18 cellular contexts compared by ENCODE assay signal in genomic region chr10:77377678-77378352, GRCh38.
DNase-seq lines count a peak whose midpoint lies in the region; ATAC-seq and TF ChIP-seq lines count a peak whose summit lies in the region.
"Had no signal": no experiment of that assay in that cellular context is flagged by ENCODE, and none has a peak within 500 bp of the region (broad histone marks: within the 10 kb centered on the region; RNA-seq: fewer than 3 reads in every experiment).

No MANE protein-coding gene starts in this region.

- H3K36me3 ChIP-seq in HCT116 (ENCODE audit: control insufficient read depth in 1 of 2, insufficient read depth in 2 of 2, low read length in 2 of 2) (no peaks in the 10 kb centered on the region), RWPE2 (ENCODE audit: low read depth) (no peaks in the 10 kb centered on the region), hepatocyte (replicated peaks; ENCODE audit: insufficient read depth, low read depth) (no peaks in the 10 kb centered on the region), trophoblast cell (ENCODE audit: control insufficient read depth in 1 of 2, insufficient read depth in 2 of 2, low read length in 2 of 2) (peaks cover 3 to 10% of the 10 kb centered on the region in 2 experiments)
- H3K36me3 ChIP-seq: Peyer's patch, uterus had no signal

- no peak overlapping the region for H3K4ac ChIP-seq in trophoblast cell (ENCODE audit: low read depth, low read length)

- H3K9ac ChIP-seq in HCT116 (ENCODE audit: low read length) (no peak overlapping the region), trophoblast cell (ENCODE audit: low read length) (peak overlapping the region; percentile 18)
- H3K9ac ChIP-seq: KMS-11 had no signal

- no peak overlapping the region for H4K91ac ChIP-seq in trophoblast cell (ENCODE audit: low read depth, low read length)

- H3K79me1 ChIP-seq in trophoblast cell (ENCODE audit: low read length) = peaks cover 8% of the 10 kb centered on the region

- no peak for DNase-seq in HCT116 (ENCODE audit: low read depth, low spot score)
- no peak for DNase-seq in RWPE2 (ENCODE audit: low spot score)
- peak; percentile 30 for DNase-seq in hepatocyte (ENCODE audit: low spot score)
- DNase-seq in trophoblast cell = no peak
- no peak for DNase-seq in SIG-M5 treated with dmso at 0.1 percent for 504 hours (lab: John Stamatoyannopoulos, UW; ENCODE audit: unreplicated experiment)
- DNase-seq in T-helper 9 cell = no peak
- DNase-seq: activated CD4-positive, alpha-beta T cell treated with anti-CD3 and anti-CD28 coated beads, Interleukin-2, amount 50 U/mL, for 48 hours; CD8-positive, alpha-beta memory T cell; cortex of kidney; H7; left ventricle myocardium superior; NCI-H1105 treated with DMSO at 0.1 percent for 48 hours; NCI-H2171; NCI-H748 treated with DMSO at 0.1 percent for 48 hours; Peyer's patch; uterus had no signal

- peak overlapping the region; percentile 25 for H2BK120ac ChIP-seq in trophoblast cell (ENCODE audit: insufficient read depth, low read length, poor library complexity)

- H3K4me3 ChIP-seq in HCT116 (replicated peaks in 1 of 2; ENCODE audit: low read depth in 1 of 2, low read length in 2 of 2) (no peak overlapping the region), RWPE2 (ENCODE audit: severe bottlenecking) (no peak overlapping the region), hepatocyte (no peak overlapping the region), trophoblast cell (ENCODE audit: low read depth, low read length) (no peak overlapping the region)
- H3K4me3 ChIP-seq: Peyer's patch, uterus had no signal

- no peak overlapping the region for H4K12ac ChIP-seq in trophoblast cell (ENCODE audit: low read depth, low read length)

- RAD21 ChIA-PET in HCT116 (lab: Charles Lee; ENCODE audit: low non-redundant PET in 1 of 2, low total read pairs in 2 of 2, uncharacterized antibody in 2 of 2, unreplicated experiment in 2 of 2) = no interaction called here

- H3K23ac ChIP-seq in trophoblast cell (ENCODE audit: low read length) = no peak overlapping the region

- 53% methylated on average over 6 of the region's 6 CpGs for WGBS in hepatocyte (ENCODE audit: low lambda C conversion rate, missing lambda C conversion rate)
- WGBS in trophoblast cell (ENCODE audit: extremely low coverage, insufficient coverage, insufficient read length) = no CpG with 5 or more reads among the region's 6 CpGs

- H3K4me2 ChIP-seq in HCT116 (ENCODE audit: low read length) (no peak overlapping the region), hepatocyte (no peak overlapping the region), trophoblast cell (ENCODE audit: low read length) (no peak overlapping the region)
- H3K4me2 ChIP-seq: KMS-11 had no signal

- no peak overlapping the region for H2AK5ac ChIP-seq in trophoblast cell (ENCODE audit: low read length)

- peak; percentile 59 for TF ChIP-seq RAD21 in HCT116 (IDR thresholded peaks at IDR 0.05; ENCODE audit: low read depth)

- no peak overlapping the region for H3K27ac ChIP-seq in HCT116 (ENCODE audit: low read depth, low read length)
- H3K27ac ChIP-seq in RWPE2 (ENCODE audit: poor library complexity, severe bottlenecking) = peak overlapping the region; percentile 7
- no peak overlapping the region for H3K27ac ChIP-seq in hepatocyte
- no peak overlapping the region for H3K27ac ChIP-seq in trophoblast cell (ENCODE audit: low read depth, low read length)
- H3K27ac ChIP-seq: KMS-11, Peyer's patch had no signal

- no TSS peak for BruUV-seq in HCT116 (replicated peaks; lab: Mats Ljungman, UMichigan)

- no peak overlapping the region for H4K8ac ChIP-seq in trophoblast cell (ENCODE audit: low read depth, low read length)

- H3K9me3 ChIP-seq in HCT116 (ENCODE audit: control insufficient read depth in 1 of 2, insufficient read depth in 1 of 2, low read depth in 1 of 2, low read length in 2 of 2) (no peaks in the 10 kb centered on the region), RWPE2 (ENCODE audit: severe bottlenecking) (no peaks in the 10 kb centered on the region), hepatocyte (ENCODE audit: low read depth) (no peaks in the 10 kb centered on the region), trophoblast cell (ENCODE audit: insufficient read depth, low read depth, low read length) (no peaks in the 10 kb centered on the region)
- H3K9me3 ChIP-seq: Peyer's patch, uterus had no signal

- no peak overlapping the region for H3K18ac ChIP-seq in trophoblast cell (ENCODE audit: low read length)

- intact Hi-C loops in HCT116 (cut with micrococcal nuclease) = no loop called here

- H3K9me2 ChIP-seq in HCT116 (ENCODE audit: insufficient read depth) (no peaks in the 10 kb centered on the region), hepatocyte (replicated peaks; ENCODE audit: insufficient read depth) (no peaks in the 10 kb centered on the region)

- H2BK5ac ChIP-seq in trophoblast cell (ENCODE audit: low read depth, low read length, poor library complexity) = peak overlapping the region; percentile 18

- H3K14ac ChIP-seq in trophoblast cell (ENCODE audit: low read length) = peak overlapping the region; percentile 4

- H3K79me2 ChIP-seq in HCT116 (ENCODE audit: insufficient read depth, low read length) (no peaks in the 10 kb centered on the region), hepatocyte (no peaks in the 10 kb centered on the region), trophoblast cell (ENCODE audit: control insufficient read depth, insufficient read depth, low read length, poor library complexity) (no peaks in the 10 kb centered on the region)

- peak in 2 of 3 experiments; percentile 28 to 32; a peak in 2 of 6 replicates for TF ChIP-seq CTCF in HCT116 (IDR thresholded peaks at IDR 0.05 in 2 of 3, conservative IDR thresholded peaks at IDR 0.05 in 1 of 3; ENCODE audit: borderline replicate concordance in 1 of 3, insufficient read depth in 1 of 3, low read depth in 2 of 3, low read length in 2 of 3)
- TF ChIP-seq CTCF in RWPE2 (IDR thresholded peaks at IDR 0.05; ENCODE audit: poor library complexity, severe bottlenecking) = peak; percentile 56
- TF ChIP-seq CTCF in hepatocyte (IDR thresholded peaks at IDR 0.05; ENCODE audit: poor library complexity) = peak; percentile 32

- H3K27me3 ChIP-seq in HCT116 (ENCODE audit: insufficient read depth, low read length) (peaks cover 9% of the 10 kb centered on the region; the same call in 1 of the 2 replicates), RWPE2 (ENCODE audit: insufficient read depth, poor library complexity, severe bottlenecking) (no peaks in the 10 kb centered on the region), hepatocyte (no peaks in the 10 kb centered on the region), trophoblast cell (ENCODE audit: insufficient read depth, low read length) (no peaks in the 10 kb centered on the region)
- H3K27me3 ChIP-seq: Peyer's patch, uterus had no signal

- peak; percentile 57; the same call in 1 of the 2 replicates for ATAC-seq in HCT116
- ATAC-seq in RWPE2 (ENCODE audit: low read depth) = peak; percentile 74
- no peak for ATAC-seq in HG02938 (IDR thresholded peaks at IDR 0.05; ENCODE audit: unreplicated experiment)
- ATAC-seq: left ventricle myocardium superior had no signal

- POLR2A ChIA-PET in HCT116 (lab: Charles Lee) = no interaction called here

- CTCF ChIA-PET in HCT116 (lab: Charles Lee) = no interaction called here

- H3K4me1 ChIP-seq in HCT116 (ENCODE audit: control insufficient read depth in 1 of 2, insufficient read depth in 2 of 2, low read length in 2 of 2) (no peaks in the 10 kb centered on the region), RWPE2 (ENCODE audit: insufficient read depth, poor library complexity, severe bottlenecking) (peaks cover 13% of the 10 kb centered on the region), hepatocyte (ENCODE audit: insufficient read depth) (no peaks in the 10 kb centered on the region), trophoblast cell (ENCODE audit: control insufficient read depth in 1 of 2, insufficient read depth in 2 of 2, low read length in 2 of 2) (peaks cover 13 to 20% of the 10 kb centered on the region in 2 experiments)
- H3K4me1 ChIP-seq: Peyer's patch had no signal

- no peaks in the 10 kb centered on the region for H4K20me1 ChIP-seq in HCT116 (ENCODE audit: insufficient read depth)
- no peaks in the 10 kb centered on the region for H4K20me1 ChIP-seq in hepatocyte (ENCODE audit: insufficient read depth, poor library complexity, severe bottlenecking)

- no peak for TF ChIP-seq POLR2A in HCT116 (IDR thresholded peaks at IDR 0.05; ENCODE audit: borderline replicate concordance, extremely low read depth, insufficient read depth, insufficient read length)

- H2AFZ ChIP-seq in HCT116 (ENCODE audit: low read depth, low read length, poor library complexity, severe bottlenecking) (no peak overlapping the region), hepatocyte (no peak overlapping the region), trophoblast cell (ENCODE audit: insufficient read depth, low read length, poor library complexity) (no peak overlapping the region)

- peak overlapping the region; percentile 7 for H2BK12ac ChIP-seq in trophoblast cell (ENCODE audit: low read length)

TF ChIP-seq in HCT116, 20 proteins besides CTCF, POLR2A, EP300 and RAD21 (continues in another document):
- TF ChIP-seq EZH2 (IDR thresholded peaks at IDR 0.05) (no peak), POLR2AphosphoS5 (IDR thresholded peaks at IDR 0.05; ENCODE audit: low read depth, low read length) (no peak), CEBPB (IDR thresholded peaks at IDR 0.05; ENCODE audit: low read depth) (no peak), MAX (IDR thresholded peaks at IDR 0.05) (no peak), FOSL1 (IDR thresholded peaks at IDR 0.05; ENCODE audit: low read depth) (no peak), ATF3 (IDR thresholded peaks at IDR 0.05) (no peak), TCF7L2 (IDR thresholded peaks at IDR 0.05; ENCODE audit: borderline replicate concordance, extremely low read depth, insufficient read depth, insufficient read length) (no peak)
